ENCODE assay signal across 14 cellular contexts in genomic region chr9:19553441-19553840, GRCh38.
DNase-seq lines count a peak whose midpoint lies in the region; TF ChIP-seq lines count a peak whose summit lies in the region.
"Had no signal": no experiment of that assay in that cellular context is flagged by ENCODE, and none has a peak within 500 bp of the region (broad histone marks: within the 10 kb centered on the region; RNA-seq: fewer than 3 reads in every experiment).

No MANE protein-coding gene starts in this region.

- H3K4me2 ChIP-seq in BLaER1 (no peak overlapping the region), SK-N-SH (no peak overlapping the region)

- DNase-seq in superior temporal gyrus (ENCODE audit: extremely low spot score) = peak; percentile 40
- no peak for DNase-seq in SK-N-SH
- no peak for DNase-seq in SKM-1 treated with dmso at 0.1 percent for 144 hours (lab: John Stamatoyannopoulos, UW; ENCODE audit: unreplicated experiment)
- no peak for DNase-seq in AML-193 (lab: John Stamatoyannopoulos, UW)
- DNase-seq: BE2C; Caco-2; CD4-positive, alpha-beta T cell; GM23248 had no signal

- no peak for TF ChIP-seq CTCF in VCaP (conservative IDR thresholded peaks at IDR 0.05)
- no peak for TF ChIP-seq CTCF in SK-N-SH (IDR thresholded peaks at IDR 0.05)

- H3K36me3 ChIP-seq in BLaER1 = no peaks in the 10 kb centered on the region
- H3K36me3 ChIP-seq in SK-N-SH (replicated peaks in 1 of 2; ENCODE audit: control insufficient read depth in 1 of 2, insufficient read depth in 2 of 2, low read length in 1 of 2) = no peaks in the 10 kb centered on the region
- H3K36me3 ChIP-seq: BE2C, HAP-1 had no signal

- H3K9ac ChIP-seq in BLaER1 (no peak overlapping the region), SK-N-SH (no peak overlapping the region)
- H3K9ac ChIP-seq: GM23248 had no signal

- no peak overlapping the region for H3K4me3 ChIP-seq in BLaER1
- H3K4me3 ChIP-seq in SK-N-SH (ENCODE audit: low read depth in 2 of 2, low read length in 1 of 2) = no peak overlapping the region
- H3K4me3 ChIP-seq: GM23248, HAP-1 had no signal

- no peak for TF ChIP-seq EP300 in SK-N-SH (IDR thresholded peaks at IDR 0.05; ENCODE audit: borderline replicate concordance in 1 of 2, low read depth in 1 of 2, low read length in 1 of 2)

- H4K20me1 ChIP-seq in BLaER1 (no peaks in the 10 kb centered on the region), SK-N-SH (ENCODE audit: insufficient read depth) (no peaks in the 10 kb centered on the region)

- H2AFZ ChIP-seq in SK-N-SH (ENCODE audit: low read depth) = no peak overlapping the region
- H2AFZ ChIP-seq: GM23248 had no signal

- H3F3A ChIP-seq in SK-N-SH (replicated peaks; ENCODE audit: insufficient read depth) = no peaks in the 10 kb centered on the region

- CTCF ChIA-PET in SK-N-SH (lab: Yijun Ruan, JAX) = no interaction called here

- H3K4me1 ChIP-seq in BLaER1 (peaks cover 52% of the 10 kb centered on the region), SK-N-SH (ENCODE audit: control insufficient read depth in 1 of 2, insufficient read depth in 2 of 2, low read depth in 1 of 2, low read length in 1 of 2) (no peaks in the 10 kb centered on the region)
- H3K4me1 ChIP-seq: BE2C, Caco-2, HAP-1 had no signal

- H3K27ac ChIP-seq in BLaER1 = 0 out of 2 replicates have a peak overlapping the region, but pooled peaks have one; percentile 78
- peak overlapping the region; percentile 95 for H3K27ac ChIP-seq in VCaP
- H3K27ac ChIP-seq in cingulate gyrus (ENCODE audit: low read depth, low read length) = peak overlapping the region; percentile 2
- no peak overlapping the region for H3K27ac ChIP-seq in SK-N-SH (ENCODE audit: low read depth in 2 of 2, low read length in 1 of 2)
- H3K27ac ChIP-seq: C4-2B, GM23248, HL-60 had no signal

- H3K9me3 ChIP-seq in BLaER1 (peaks cover 23% of the 10 kb centered on the region), SK-N-SH (no peaks in the 10 kb centered on the region)
- H3K9me3 ChIP-seq: BE2C, Caco-2, HAP-1 had no signal

- POLR2A ChIA-PET in SK-N-SH (lab: Yijun Ruan, JAX) = no interaction called here

- H3K27me3 ChIP-seq in BLaER1 = no peaks in the 10 kb centered on the region
- no peaks in the 10 kb centered on the region; the same call in 1 of the 2 replicates for H3K27me3 ChIP-seq in SK-N-SH (ENCODE audit: insufficient read depth)
- H3K27me3 ChIP-seq: BE2C had no signal

- H3K79me2 ChIP-seq in SK-N-SH (ENCODE audit: insufficient read depth) = no peaks in the 10 kb centered on the region

- no peaks in the 10 kb centered on the region for H3K9me2 ChIP-seq in SK-N-SH

- TF ChIP-seq RAD21 in SK-N-SH (IDR thresholded peaks at IDR 0.05; ENCODE audit: low read length) = no peak

TF ChIP-seq in SK-N-SH, 30 proteins besides CTCF, POLR2A, EP300 and RAD21:
- TF ChIP-seq, protein P1, sequence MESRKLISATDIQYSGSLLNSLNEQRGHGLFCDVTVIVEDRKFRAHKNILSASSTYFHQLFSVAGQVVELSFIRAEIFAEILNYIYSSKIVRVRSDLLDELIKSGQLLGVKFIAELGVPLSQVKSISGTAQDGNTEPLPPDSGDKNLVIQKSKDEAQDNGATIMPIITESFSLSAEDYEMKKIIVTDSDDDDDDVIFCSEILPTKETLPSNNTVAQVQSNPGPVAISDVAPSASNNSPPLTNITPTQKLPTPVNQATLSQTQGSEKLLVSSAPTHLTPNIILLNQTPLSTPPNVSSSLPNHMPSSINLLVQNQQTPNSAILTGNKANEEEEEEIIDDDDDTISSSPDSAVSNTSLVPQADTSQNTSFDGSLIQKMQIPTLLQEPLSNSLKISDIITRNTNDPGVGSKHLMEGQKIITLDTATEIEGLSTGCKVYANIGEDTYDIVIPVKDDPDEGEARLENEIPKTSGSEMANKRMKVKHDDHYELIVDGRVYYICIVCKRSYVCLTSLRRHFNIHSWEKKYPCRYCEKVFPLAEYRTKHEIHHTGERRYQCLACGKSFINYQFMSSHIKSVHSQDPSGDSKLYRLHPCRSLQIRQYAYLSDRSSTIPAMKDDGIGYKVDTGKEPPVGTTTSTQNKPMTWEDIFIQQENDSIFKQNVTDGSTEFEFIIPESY (IDR thresholded peaks at IDR 0.05; ENCODE audit: borderline replicate concordance, low read depth) = no peak
- TF ChIP-seq ELF1 (IDR thresholded peaks at IDR 0.05) = no peak
- no peak for TF ChIP-seq MXI1 (IDR thresholded peaks at IDR 0.05; ENCODE audit: low read depth, low read length)
- TF ChIP-seq JUND (IDR thresholded peaks at IDR 0.05) = no peak
- no peak for TF ChIP-seq NFIC (IDR thresholded peaks at IDR 0.05; ENCODE audit: borderline replicate concordance)
- TF ChIP-seq MEF2A (IDR thresholded peaks at IDR 0.05; ENCODE audit: borderline replicate concordance, low read depth) = no peak
- no peak for TF ChIP-seq SIN3A (IDR thresholded peaks at IDR 0.05; ENCODE audit: borderline replicate concordance, low read depth, low read length)
- no peak for TF ChIP-seq TCF12 (IDR thresholded peaks at IDR 0.05)
- TF ChIP-seq, protein P2, sequence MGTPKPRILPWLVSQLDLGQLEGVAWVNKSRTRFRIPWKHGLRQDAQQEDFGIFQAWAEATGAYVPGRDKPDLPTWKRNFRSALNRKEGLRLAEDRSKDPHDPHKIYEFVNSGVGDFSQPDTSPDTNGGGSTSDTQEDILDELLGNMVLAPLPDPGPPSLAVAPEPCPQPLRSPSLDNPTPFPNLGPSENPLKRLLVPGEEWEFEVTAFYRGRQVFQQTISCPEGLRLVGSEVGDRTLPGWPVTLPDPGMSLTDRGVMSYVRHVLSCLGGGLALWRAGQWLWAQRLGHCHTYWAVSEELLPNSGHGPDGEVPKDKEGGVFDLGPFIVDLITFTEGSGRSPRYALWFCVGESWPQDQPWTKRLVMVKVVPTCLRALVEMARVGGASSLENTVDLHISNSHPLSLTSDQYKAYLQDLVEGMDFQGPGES (IDR thresholded peaks at IDR 0.05; ENCODE audit: low read depth, low read length) = no peak
- no peak for TF ChIP-seq SMC3 (IDR thresholded peaks at IDR 0.05; ENCODE audit: low read depth, low read length)
- no peak for TF ChIP-seq FOXM1 (IDR thresholded peaks at IDR 0.05; ENCODE audit: low read depth)
- no peak for TF ChIP-seq MAX (IDR thresholded peaks at IDR 0.05; ENCODE audit: low read depth)
- TF ChIP-seq GATA2 (CRISPR knock-in tag; IDR thresholded peaks at IDR 0.05) = no peak
- TF ChIP-seq TAF1 (IDR thresholded peaks at IDR 0.05; ENCODE audit: borderline replicate concordance, low read depth, low read length) = no peak
TF ChIP-seq in SK-N-SH: peak in this region for 0.

Comparison
In these comparisons a context has a peak if more than half of its experiments do, and no peak if none do; other contexts are left out.
1. H3K27ac ChIP-seq: peak in BLaER1 (single experiment), VCaP (single experiment) and cingulate gyrus (single experiment); none in SK-N-SH (0 of 2).